Comparison of ENCODE assay signal across 8 cellular contexts in genomic region chr12:57229634-57230380, GRCh38. TPM values are rescaled to one million over a fixed set of nuclear protein-coding genes. Genes with fewer than 3 reads are reported as not detected.
A peak's percentile ranks its signal among the peaks of the same experiment; 100 is the strongest.
DNase-seq lines count a peak whose midpoint lies in the region; ATAC-seq and TF ChIP-seq lines count a peak whose summit lies in the region.

Gene SHMT2 (plus strand): TSS chr12:57229711. CDS start chr12:57229779, 68 bp downstream.

- POLR2A ChIA-PET in HCT116 (lab: Charles Lee), result interaction anchor here (0.6 to 2.3 kb wide), 8 partner anchors 10 to 225 kb away, joined by 3 to 16 read pairs (median 4); partner anchors contain the start of genes INHBE and STAT6

- no peaks in the 10 kb centered on the region for H3K9me2 ChIP-seq in HCT116 (ENCODE audit: insufficient read depth)

- peak within 1 kb of the TSS; percentile 88 for H3K27ac ChIP-seq in HCT116 (ENCODE audit: low read depth, low read length)
- H3K27ac ChIP-seq in SK-N-MC, result peak within 1 kb of the TSS; percentile 70

- H3K4me3 ChIP-seq in HCT116 (replicated peaks in 1 of 2; ENCODE audit: low read depth in 1 of 2, low read length in 2 of 2), result peak within 1 kb of the TSS; percentile 71 to 86
- H3K4me3 ChIP-seq in SK-N-MC, result peak within 1 kb of the TSS; percentile 84

- RAD21 ChIA-PET in HCT116 (lab: Charles Lee; ENCODE audit: low non-redundant PET in 1 of 2, low total read pairs in 2 of 2, uncharacterized antibody in 2 of 2, unreplicated experiment in 2 of 2), result no interaction called here

- H3K4me1 ChIP-seq in HCT116 (ENCODE audit: control insufficient read depth in 1 of 2, insufficient read depth in 2 of 2, low read length in 2 of 2), result peaks cover 6 to 17% of the 10 kb centered on the region in 2 experiments; a peak in 3 of 4 replicates

- no TSS peak for BruUV-seq in HCT116 (replicated peaks; lab: Mats Ljungman, UMichigan)

- peak within 1 kb of the TSS; percentile 94 for H3K4me2 ChIP-seq in HCT116 (ENCODE audit: low read length)

- no peak for TF ChIP-seq RAD21 in HCT116 (IDR thresholded peaks at IDR 0.05; ENCODE audit: low read depth)

- H3K9ac ChIP-seq in HCT116 (ENCODE audit: low read length) (peak within 1 kb of the TSS; percentile 93), SK-N-MC (ENCODE audit: insufficient read length) (peak within 1 kb of the TSS; percentile 89)

- H4K20me1 ChIP-seq in HCT116 (ENCODE audit: insufficient read depth), result no peaks in the 10 kb centered on the region

- H3K36me3 ChIP-seq in HCT116 (ENCODE audit: control insufficient read depth in 1 of 2, insufficient read depth in 2 of 2, low read length in 2 of 2), result peaks cover 15 to 34% of the 10 kb centered on the region in 2 experiments
- H3K36me3 ChIP-seq in SK-N-MC (ENCODE audit: insufficient read depth, low read length), result peaks cover 42% of the 10 kb centered on the region

- intact Hi-C loops in HCT116 (cut with micrococcal nuclease), result no loop called here

- H3K79me2 ChIP-seq in HCT116 (ENCODE audit: insufficient read depth, low read length), result peaks cover 30% of the 10 kb centered on the region

- no peaks in the 10 kb centered on the region for H3K9me3 ChIP-seq in HCT116 (ENCODE audit: control insufficient read depth in 1 of 2, insufficient read depth in 1 of 2, low read depth in 1 of 2, low read length in 2 of 2)
- no peaks in the 10 kb centered on the region for H3K9me3 ChIP-seq in SK-N-MC (ENCODE audit: low read depth, low read length)

- DNase-seq in G401 (ENCODE audit: low spot score) (peak; percentile 97), HCT116 (ENCODE audit: low read depth, low spot score) (peak; percentile 91), NCI-H1048 (lab: John Stamatoyannopoulos, UW) (peak; percentile 86), SK-N-MC (ENCODE audit: low read depth, low spot score) (peak; percentile 86), glomerular endothelial cell (ENCODE audit: extremely low read depth, low read depth, low spot score) (peak; percentile 82), nucleus accumbens (lab: John Stamatoyannopoulos, UW) (peak in 55 of 56 donors; percentile 47 to 94 (median 85)), superior temporal gyrus (ENCODE audit: extremely low spot score) (peak; percentile 99)
- DNase-seq in activated naive CD4-positive, alpha-beta T cell treated with anti-CD3 and anti-CD28 coated beads, Interleukin-2, amount 50 U/mL, for 16 hours, result peak; percentile 94

- no peaks in the 10 kb centered on the region for H3K27me3 ChIP-seq in HCT116 (ENCODE audit: insufficient read depth, low read length)

- in situ Hi-C loops in G401 (cut with HindIII; ENCODE audit: low sequenced_read_pairs), result no loop called here

- peak; percentile 62 for TF ChIP-seq POLR2A in HCT116 (IDR thresholded peaks at IDR 0.05; ENCODE audit: borderline replicate concordance, extremely low read depth, insufficient read depth, insufficient read length)

- no peak within 1 kb of the TSS for H2AFZ ChIP-seq in HCT116 (ENCODE audit: low read depth, low read length, poor library complexity, severe bottlenecking)

- CTCF ChIA-PET in HCT116 (lab: Charles Lee), result interaction anchor here (0.8 to 3.3 kb wide), 6 partner anchors 9 to 229 kb away, joined by 3 to 64 read pairs (median 15); partner anchors contain the start of gene GLI1

- TF ChIP-seq CTCF in HCT116 (IDR thresholded peaks at IDR 0.05 in 2 of 3, conservative IDR thresholded peaks at IDR 0.05 in 1 of 3; ENCODE audit: borderline replicate concordance in 1 of 3, insufficient read depth in 1 of 3, low read depth in 2 of 3, low read length in 2 of 3), result no peak

- ATAC-seq in HCT116, result peak; percentile 80

TF ChIP-seq in HCT116, 20 proteins besides CTCF, POLR2A, EP300 and RAD21:
- TF ChIP-seq ZNF274 (IDR thresholded peaks at IDR 0.05; ENCODE audit: low read depth, low read length), result no peak
- no peak for TF ChIP-seq JUND (IDR thresholded peaks at IDR 0.05)
- TF ChIP-seq ZFX (IDR thresholded peaks at IDR 0.05), result peak; percentile 64; the same call in 1 of the 2 replicates
- peak; percentile 86 for TF ChIP-seq POLR2AphosphoS5 (IDR thresholded peaks at IDR 0.05; ENCODE audit: low read depth, low read length)
- TF ChIP-seq ELF1 (IDR thresholded peaks at IDR 0.05; ENCODE audit: borderline replicate concordance, low read depth), result no peak
- TF ChIP-seq SRF (IDR thresholded peaks at IDR 0.05; ENCODE audit: low read depth), result no peak
- TF ChIP-seq CBX3 (IDR thresholded peaks at IDR 0.05; ENCODE audit: low read depth), result no peak
- TF ChIP-seq, protein P1, sequence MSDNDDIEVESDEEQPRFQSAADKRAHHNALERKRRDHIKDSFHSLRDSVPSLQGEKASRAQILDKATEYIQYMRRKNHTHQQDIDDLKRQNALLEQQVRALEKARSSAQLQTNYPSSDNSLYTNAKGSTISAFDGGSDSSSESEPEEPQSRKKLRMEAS (IDR thresholded peaks at IDR 0.05), result peak; percentile 66; the same call in 1 of the 2 replicates
- TF ChIP-seq TCF7L2 (IDR thresholded peaks at IDR 0.05; ENCODE audit: borderline replicate concordance, extremely low read depth, insufficient read depth, insufficient read length), result peak; percentile 14
- no peak for TF ChIP-seq REST (IDR thresholded peaks at IDR 0.05; ENCODE audit: low read depth)
- no peak for TF ChIP-seq EZH2phosphoT487 (IDR thresholded peaks at IDR 0.05; ENCODE audit: borderline replicate concordance)
- no peak for TF ChIP-seq CEBPB (IDR thresholded peaks at IDR 0.05; ENCODE audit: low read depth)
TF ChIP-seq in HCT116: peak in this region for 4.

RNA-seq across cellular contexts. Expression of gene SHMT2, which starts in this region (rescaled TPM):
- 160 and 174 TPM in 2 replicates for total RNA-seq in G401 (2014; rRNA removed; shearing (Covaris generic))
- total RNA-seq in HCT116 (2021; ENCODE audit: unreplicated experiment) (280 TPM), glomerular endothelial cell (64.0 and 92.2 TPM in 2 replicates)
- 319 and 327 TPM in 2 replicates for polyA plus RNA-seq in HCT116 (2012)

Comparison
In these comparisons a context has a peak if more than half of its experiments do, and no peak if none do; other contexts are left out.
1. Peak in every context shown above with its lines: DNase-seq, ATAC-seq, H3K4me3 ChIP-seq and H3K27ac ChIP-seq.